29 cellular contexts compared by ENCODE assay signal in the genomic region with DNA sequence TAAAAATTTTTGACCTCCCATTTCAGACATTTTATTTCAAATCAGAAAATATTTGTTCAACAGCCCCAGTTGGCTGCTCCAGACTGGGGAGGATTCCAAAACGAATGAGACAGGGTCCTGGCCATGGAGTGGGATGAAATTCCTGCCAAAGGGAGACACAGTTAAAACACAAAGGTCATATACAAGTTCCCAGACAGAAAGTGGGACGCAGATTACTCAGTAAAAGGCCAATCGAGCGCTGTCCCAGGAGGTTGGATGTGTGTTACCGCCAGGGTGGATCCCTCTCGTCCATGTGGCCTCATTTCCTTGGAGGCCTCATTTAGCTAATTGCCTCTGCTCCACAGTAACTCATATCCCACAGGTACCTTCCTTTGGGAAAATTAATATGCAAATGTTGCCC. TPM values are rescaled to one million over a fixed set of nuclear protein-coding genes. Genes with fewer than 3 reads are reported as not detected.
"Had no signal": no experiment of that assay in that cellular context is flagged by ENCODE, and none has a peak within 500 bp of the region (broad histone marks: within the 10 kb centered on the region; RNA-seq: fewer than 3 reads in every experiment).

No MANE protein-coding gene starts in this region.

- H3K4me3 ChIP-seq: cardiac muscle cell, coronary artery, esophagus squamous epithelium, hepatocyte, lung, psoas muscle, right lobe of liver, stomach, thoracic aorta, tibial nerve, upper lobe of left lung had no signal

- H3K9ac ChIP-seq: parathyroid adenoma had no signal

- H3K9me3 Mint-ChIP-seq: natural killer cell; stimulated activated effector memory CD8-positive, alpha-beta T cell treated with anti-CD3 and anti-CD28 coated beads, Interleukin-12 subunit alpha, Interleukin-12 subunit beta, amount 100 ng/mL, for 72 hours had no signal

- H3K4me3 Mint-ChIP-seq: memory B cell; natural killer cell; neural crest cell; stimulated activated effector memory CD8-positive, alpha-beta T cell treated with anti-CD3 and anti-CD28 coated beads, Interleukin-12 subunit alpha, Interleukin-12 subunit beta, amount 100 ng/mL, for 72 hours had no signal

- H3K27me3 ChIP-seq: cardiac muscle cell, hepatocyte, right lobe of liver, upper lobe of left lung had no signal

- H3K27ac Mint-ChIP-seq: memory B cell; natural killer cell; stimulated activated effector memory CD8-positive, alpha-beta T cell treated with anti-CD3 and anti-CD28 coated beads, Interleukin-12 subunit alpha, Interleukin-12 subunit beta, amount 100 ng/mL, for 72 hours had no signal

- DNase-seq: dermis blood vessel endothelial cell; effector memory CD4-positive, alpha-beta T cell; erythroblast; esophagus squamous epithelium; foreskin melanocyte; head of caudate nucleus; natural killer cell; psoas muscle; right lobe of liver; stimulated activated CD4-positive, alpha-beta T cell treated with anti-CD3 and anti-CD28 coated beads, Interleukin-2, amount 100 ng/mL, for 24 hours; stimulated activated CD4-positive, alpha-beta T cell treated with anti-CD3 and anti-CD28 coated beads, Interleukin-4, amount 100 ng/mL, for 24 hours; stimulated activated naive CD4-positive, alpha-beta T cell treated with Interleukin-2 at 50 U/mL for 16 hours; stomach; substantia nigra; upper lobe of left lung had no signal

- ATAC-seq: natural killer cell; psoas muscle; right lobe of liver; stimulated activated effector memory CD8-positive, alpha-beta T cell treated with anti-CD3 and anti-CD28 coated beads, Interleukin-12 subunit alpha, Interleukin-12 subunit beta, amount 100 ng/mL, for 72 hours had no signal

- H3K4me1 ChIP-seq: parathyroid adenoma, psoas muscle, right lobe of liver, stomach, tibial nerve, upper lobe of left lung had no signal

- H3K9me3 ChIP-seq: esophagus squamous epithelium, neutrophil, psoas muscle, right lobe of liver, thoracic aorta, upper lobe of left lung had no signal

- H3K36me3 ChIP-seq: cardiac muscle cell, esophagus squamous epithelium, neutrophil, right lobe of liver, stomach, thoracic aorta, tibial nerve, upper lobe of left lung had no signal

- H3K27ac ChIP-seq: cardiac muscle cell, esophagus squamous epithelium, hepatocyte, neutrophil, parathyroid adenoma, psoas muscle, right lobe of liver, stomach, thoracic aorta, tibial nerve, upper lobe of left lung had no signal

- H3K36me3 Mint-ChIP-seq: natural killer cell had no signal

RNA-seq across cellular contexts. Expression of a gene that starts 41.8 kb away (rescaled TPM):
- total RNA-seq: hepatocyte, liver, mononuclear cell, natural killer cell, osteoblast, right lobe of liver had no signal
